Comparison of ENCODE assay signal across 11 cellular contexts in the genomic region with DNA sequence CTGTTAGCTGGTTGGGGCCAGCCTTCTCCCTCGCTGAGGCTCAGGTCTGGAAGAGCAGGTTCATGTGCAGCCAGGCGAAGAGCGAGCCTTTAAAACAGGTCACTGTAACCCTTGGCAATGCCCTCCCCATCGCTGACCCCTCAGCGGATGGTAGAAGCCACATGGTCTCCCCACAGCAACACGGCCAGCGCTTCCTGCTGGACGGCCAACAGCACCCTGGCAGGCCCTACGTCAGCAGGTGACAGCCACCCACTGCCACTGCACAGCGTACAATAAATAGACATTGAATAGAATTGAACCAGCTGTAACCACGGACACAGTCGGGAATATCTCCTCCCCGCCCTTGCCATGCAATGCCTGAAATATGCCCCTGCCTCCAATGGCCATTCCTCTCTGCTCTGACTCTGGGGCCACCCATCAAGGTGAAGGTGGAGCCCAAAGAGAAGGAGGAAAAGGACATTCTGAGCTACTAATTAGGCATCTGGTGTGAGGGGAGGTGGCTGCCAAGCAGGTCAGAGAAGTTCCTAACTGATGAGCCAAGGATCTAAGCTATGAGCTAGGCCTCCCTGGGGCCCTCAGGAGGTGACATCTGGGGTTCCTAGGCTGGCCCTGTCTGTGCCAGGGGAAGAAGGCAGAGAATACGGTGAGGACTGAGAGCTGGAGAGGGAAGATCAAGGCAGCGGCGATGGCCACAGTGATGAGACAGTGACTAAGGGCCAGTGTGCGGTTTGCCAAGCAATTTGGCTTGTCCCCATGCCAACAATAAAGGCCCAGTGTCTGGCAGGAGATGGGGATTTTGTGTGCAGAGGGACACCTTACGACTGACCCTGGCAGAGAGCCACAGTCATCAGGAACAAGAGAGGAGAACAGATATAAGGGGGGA.
DNase-seq lines count a peak whose midpoint lies in the region; FAIRE-seq and TF ChIP-seq lines count a peak whose summit lies in the region.
"Had no signal": no experiment of that assay in that cellular context is flagged by ENCODE, and none has a peak within 500 bp of the region (broad histone marks: within the 10 kb centered on the region; RNA-seq: fewer than 3 reads in every experiment).

No MANE protein-coding gene starts in this region.

- peak overlapping the region; percentile 54 for H2AFZ ChIP-seq in endothelial cell of umbilical vein (ENCODE audit: low read depth, low read length)

- H3K9ac ChIP-seq in endothelial cell of umbilical vein (replicated peaks; ENCODE audit: extremely low read depth, insufficient read depth, low read length) = no peak overlapping the region

- no peak overlapping the region for H3K4me3 Mint-ChIP-seq in activated T-helper 2 cell treated with anti-CD3 and anti-CD28 coated beads, Interferon-gamma antibody, Interleukin-2, Interleukin-4, amounts not matched to agents 10 μg/mL and 5 μg/mL and 100 μg/mL, durations not matched to agents 14 hours and 24 hours and 36 hours (ENCODE audit: low read depth)
- H3K4me3 Mint-ChIP-seq: activated naive CD4-positive, alpha-beta T cell treated with anti-CD3 and anti-CD28 coated beads, Interleukin-2, amount 50 U/mL, for 24 hours had no signal

- no peaks in the 10 kb centered on the region for H3K9me3 Mint-ChIP-seq in activated T-helper 2 cell treated with anti-CD3 and anti-CD28 coated beads, Interferon-gamma antibody, Interleukin-2, Interleukin-4, amounts not matched to agents 10 μg/mL and 5 μg/mL and 100 μg/mL, durations not matched to agents 14 hours and 24 hours and 36 hours
- H3K9me3 Mint-ChIP-seq: activated naive CD4-positive, alpha-beta T cell treated with anti-CD3 and anti-CD28 coated beads, Interleukin-2, amount 50 U/mL, for 24 hours had no signal

- H3K27me3 ChIP-seq in endothelial cell of umbilical vein (ENCODE audit: control insufficient read depth in 2 of 2, insufficient read depth in 2 of 2, low read length in 2 of 2) (no peaks in the 10 kb centered on the region), spleen (replicated peaks in 1 of 7) (peaks cover 0 to 4% (median 0%) of the 10 kb centered on the region in 7 donors)
- H3K27me3 ChIP-seq: suprapubic skin had no signal

- TF ChIP-seq CTCF in endothelial cell of umbilical vein (IDR thresholded peaks at IDR 0.05; ENCODE audit: extremely low read depth in 1 of 2, insufficient read depth in 1 of 2, low read depth in 1 of 2, low read length in 2 of 2) (no peak), spleen (IDR thresholded peaks at IDR 0.05 in 8 of 11, conservative IDR thresholded peaks at IDR 0.05 in 3 of 11) (no peak)

- no peak overlapping the region for H3K27ac ChIP-seq in endothelial cell of umbilical vein (ENCODE audit: insufficient read depth, low read depth, low read length)
- peak overlapping the region in 5 of 8 donors; percentile 14 to 45 (median 36) for H3K27ac ChIP-seq in spleen
- H3K27ac ChIP-seq: suprapubic skin had no signal

- no peaks in the 10 kb centered on the region for H3K36me3 Mint-ChIP-seq in activated T-helper 2 cell treated with anti-CD3 and anti-CD28 coated beads, Interferon-gamma antibody, Interleukin-2, Interleukin-4, amounts not matched to agents 10 μg/mL and 5 μg/mL and 100 μg/mL, durations not matched to agents 14 hours and 24 hours and 36 hours (ENCODE audit: low read depth)
- H3K36me3 Mint-ChIP-seq: activated naive CD4-positive, alpha-beta T cell treated with anti-CD3 and anti-CD28 coated beads, Interleukin-2, amount 50 U/mL, for 24 hours had no signal

- DNase-seq in NCI-H1105 treated with DMSO at 0.1 percent for 48 hours (lab: John Stamatoyannopoulos, UW) (peak; percentile 35), NCI-H1105 (lab: John Stamatoyannopoulos, UW) (no peak), NCI-H774 (lab: John Stamatoyannopoulos, UW) (peak; percentile 41), endothelial cell of umbilical vein (ENCODE audit: low read depth, low spot score) (no peak), spleen (no peak), NCI-H526 treated with DMSO at 0.1 percent for 48 hours (lab: John Stamatoyannopoulos, UW) (no peak), OCI-M2 (lab: John Stamatoyannopoulos, UW; ENCODE audit: unreplicated experiment) (no peak)
- DNase-seq in activated T-helper 2 cell treated with anti-CD3 and anti-CD28 coated beads, Interferon-gamma antibody, Interleukin-2, Interleukin-4, amounts not matched to agents 10 μg/mL and 5 μg/mL and 100 μg/mL, durations not matched to agents 14 hours and 24 hours and 36 hours (ENCODE audit: low spot score) = no peak
- DNase-seq: stimulated activated CD4-positive, alpha-beta T cell treated with anti-CD3 and anti-CD28 coated beads, Interleukin-1b, Interleukin-23, amount 100 ng/mL, for 48 hours had no signal

- no peak for FAIRE-seq in endothelial cell of umbilical vein (lab: Jason Lieb, UNC)

- H3K27ac Mint-ChIP-seq in activated T-helper 2 cell treated with anti-CD3 and anti-CD28 coated beads, Interferon-gamma antibody, Interleukin-2, Interleukin-4, amounts not matched to agents 10 μg/mL and 5 μg/mL and 100 μg/mL, durations not matched to agents 14 hours and 24 hours and 36 hours = no peak overlapping the region
- H3K27ac Mint-ChIP-seq: activated naive CD4-positive, alpha-beta T cell treated with anti-CD3 and anti-CD28 coated beads, Interleukin-2, amount 50 U/mL, for 24 hours had no signal

- intact Hi-C loops in endothelial cell of umbilical vein (cut with micrococcal nuclease) = no loop called here
- intact Hi-C loops in spleen (cut with DNase I; ENCODE audit: low total_unique reads) = no loop called here
- intact Hi-C loops in activated T-helper 2 cell treated with anti-CD3 and anti-CD28 coated beads, Interferon-gamma antibody, Interleukin-2, Interleukin-4, amounts not matched to agents 10 μg/mL and 5 μg/mL and 100 μg/mL, durations not matched to agents 14 hours and 24 hours and 36 hours (cut with micrococcal nuclease) = no loop called here

- BruUV-seq in endothelial cell of umbilical vein (replicated peaks; lab: Mats Ljungman, UMichigan) = no TSS peak

- CTCF ChIA-PET in endothelial cell of umbilical vein (lab: Charles Lee) = no interaction called here

- no peak overlapping the region for H3K4me3 ChIP-seq in endothelial cell of umbilical vein (replicated peaks in 1 of 3; ENCODE audit: insufficient read depth in 1 of 3, low read depth in 1 of 3, low read length in 3 of 3)
- H3K4me3 ChIP-seq in spleen = no peak overlapping the region
- H3K4me3 ChIP-seq: suprapubic skin had no signal

- dilution Hi-C loops in endothelial cell of umbilical vein (cut with MboI; ENCODE audit: extremely low pct_ligation_motif_present, low sequenced_read_pairs) = no loop called here

- no peaks in the 10 kb centered on the region for H4K20me1 ChIP-seq in endothelial cell of umbilical vein (replicated peaks; ENCODE audit: control insufficient read depth, extremely low read depth, insufficient read depth, low read length)

- POLR2A ChIA-PET in endothelial cell of umbilical vein (lab: Charles Lee) = no interaction called here

- H3K4me1 ChIP-seq in endothelial cell of umbilical vein (ENCODE audit: control insufficient read depth, extremely low read depth, insufficient read depth, low read length) (peaks cover 21% of the 10 kb centered on the region), spleen (peaks cover 0 to 21% (median 7%) of the 10 kb centered on the region in 6 donors)

- no peaks in the 10 kb centered on the region for H3K79me2 ChIP-seq in endothelial cell of umbilical vein (ENCODE audit: control insufficient read depth, insufficient read depth, low read length)

- peaks cover 14% of the 10 kb centered on the region for H3K4me1 Mint-ChIP-seq in activated T-helper 2 cell treated with anti-CD3 and anti-CD28 coated beads, Interferon-gamma antibody, Interleukin-2, Interleukin-4, amounts not matched to agents 10 μg/mL and 5 μg/mL and 100 μg/mL, durations not matched to agents 14 hours and 24 hours and 36 hours (ENCODE audit: low read depth)

- no peak for TF ChIP-seq POLR2A in endothelial cell of umbilical vein (IDR thresholded peaks at IDR 0.05; ENCODE audit: low read depth, low read length)
- TF ChIP-seq POLR2A in spleen (IDR thresholded peaks at IDR 0.05) = no peak

- H3K27me3 Mint-ChIP-seq in activated T-helper 2 cell treated with anti-CD3 and anti-CD28 coated beads, Interferon-gamma antibody, Interleukin-2, Interleukin-4, amounts not matched to agents 10 μg/mL and 5 μg/mL and 100 μg/mL, durations not matched to agents 14 hours and 24 hours and 36 hours (ENCODE audit: low read depth) = no peaks in the 10 kb centered on the region
- H3K27me3 Mint-ChIP-seq: activated naive CD4-positive, alpha-beta T cell treated with anti-CD3 and anti-CD28 coated beads, Interleukin-2, amount 50 U/mL, for 24 hours had no signal

- H3K9me3 ChIP-seq in endothelial cell of umbilical vein (replicated peaks; ENCODE audit: control insufficient read depth, insufficient read depth, low read length) (no peaks in the 10 kb centered on the region), spleen (no peaks in the 10 kb centered on the region)
- H3K9me3 ChIP-seq: suprapubic skin had no signal

- no peaks in the 10 kb centered on the region for H3K36me3 ChIP-seq in endothelial cell of umbilical vein (ENCODE audit: control insufficient read depth in 2 of 2, extremely low read depth in 1 of 2, insufficient read depth in 2 of 2, low read length in 2 of 2)
- no peaks in the 10 kb centered on the region for H3K36me3 ChIP-seq in spleen
- H3K36me3 ChIP-seq: suprapubic skin had no signal

- 84 to 85% (median 85%) methylated on average over 13 to 18 of the region's 18 CpGs for WGBS in spleen, 5 donors

- H3K4me2 ChIP-seq in endothelial cell of umbilical vein (ENCODE audit: insufficient read depth, low read length) = no peak overlapping the region

- no peaks in the 10 kb centered on the region for H3K9me1 ChIP-seq in endothelial cell of umbilical vein (replicated peaks; ENCODE audit: control insufficient read depth, extremely low read depth, insufficient read depth, low read length)

TF ChIP-seq in endothelial cell of umbilical vein, 7 proteins besides CTCF, POLR2A, EP300 and RAD21:
- TF ChIP-seq GATA2 (IDR thresholded peaks at IDR 0.05; ENCODE audit: insufficient read depth, insufficient read length, low read depth, low read length) (no peak), POLR2AphosphoS5 (IDR thresholded peaks at IDR 0.05; ENCODE audit: insufficient read depth, low read depth, low read length) (no peak)

Comparison
In these comparisons a context has a peak if more than half of its experiments do, and no peak if none do; other contexts are left out.
1. DNase-seq: peak in NCI-H1105 treated with DMSO at 0.1 percent for 48 hours (single experiment) and NCI-H774 (single experiment); none in NCI-H1105 (single experiment), endothelial cell of umbilical vein (single experiment), spleen (single experiment), activated T-helper 2 cell treated with anti-CD3 and anti-CD28 coated beads, Interferon-gamma antibody, Interleukin-2, Interleukin-4, amounts not matched to agents 10 μg/mL and 5 μg/mL and 100 μg/mL, durations not matched to agents 14 hours and 24 hours and 36 hours (single experiment), NCI-H526 treated with DMSO at 0.1 percent for 48 hours (single experiment) and OCI-M2 (single experiment).